1 cellular context compared by ENCODE assay signal in the genomic region with DNA sequence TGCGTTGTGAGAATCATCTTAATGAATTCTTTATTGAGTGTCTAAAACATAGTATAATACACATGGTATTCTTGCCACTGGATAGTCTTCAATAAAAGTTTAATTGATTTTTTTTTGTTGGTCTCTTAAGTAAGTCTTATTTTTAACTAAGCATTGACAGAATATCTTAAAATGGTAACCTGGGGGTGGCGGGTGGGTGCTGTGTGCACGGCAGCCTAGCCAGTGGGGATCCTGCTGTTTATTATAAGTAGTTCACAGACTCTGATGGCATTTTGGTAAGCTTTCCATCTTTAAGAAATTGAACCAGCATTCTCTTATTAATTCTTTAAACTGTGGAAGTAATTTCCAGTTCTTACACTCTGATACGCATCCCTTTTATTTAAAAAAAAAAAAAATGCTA.
TF ChIP-seq lines count a peak whose summit lies in the region.

No MANE protein-coding gene starts in this region.

TF ChIP-seq in GM23338, 12 proteins besides CTCF, POLR2A, EP300 and RAD21:
- TF ChIP-seq, protein P1, sequence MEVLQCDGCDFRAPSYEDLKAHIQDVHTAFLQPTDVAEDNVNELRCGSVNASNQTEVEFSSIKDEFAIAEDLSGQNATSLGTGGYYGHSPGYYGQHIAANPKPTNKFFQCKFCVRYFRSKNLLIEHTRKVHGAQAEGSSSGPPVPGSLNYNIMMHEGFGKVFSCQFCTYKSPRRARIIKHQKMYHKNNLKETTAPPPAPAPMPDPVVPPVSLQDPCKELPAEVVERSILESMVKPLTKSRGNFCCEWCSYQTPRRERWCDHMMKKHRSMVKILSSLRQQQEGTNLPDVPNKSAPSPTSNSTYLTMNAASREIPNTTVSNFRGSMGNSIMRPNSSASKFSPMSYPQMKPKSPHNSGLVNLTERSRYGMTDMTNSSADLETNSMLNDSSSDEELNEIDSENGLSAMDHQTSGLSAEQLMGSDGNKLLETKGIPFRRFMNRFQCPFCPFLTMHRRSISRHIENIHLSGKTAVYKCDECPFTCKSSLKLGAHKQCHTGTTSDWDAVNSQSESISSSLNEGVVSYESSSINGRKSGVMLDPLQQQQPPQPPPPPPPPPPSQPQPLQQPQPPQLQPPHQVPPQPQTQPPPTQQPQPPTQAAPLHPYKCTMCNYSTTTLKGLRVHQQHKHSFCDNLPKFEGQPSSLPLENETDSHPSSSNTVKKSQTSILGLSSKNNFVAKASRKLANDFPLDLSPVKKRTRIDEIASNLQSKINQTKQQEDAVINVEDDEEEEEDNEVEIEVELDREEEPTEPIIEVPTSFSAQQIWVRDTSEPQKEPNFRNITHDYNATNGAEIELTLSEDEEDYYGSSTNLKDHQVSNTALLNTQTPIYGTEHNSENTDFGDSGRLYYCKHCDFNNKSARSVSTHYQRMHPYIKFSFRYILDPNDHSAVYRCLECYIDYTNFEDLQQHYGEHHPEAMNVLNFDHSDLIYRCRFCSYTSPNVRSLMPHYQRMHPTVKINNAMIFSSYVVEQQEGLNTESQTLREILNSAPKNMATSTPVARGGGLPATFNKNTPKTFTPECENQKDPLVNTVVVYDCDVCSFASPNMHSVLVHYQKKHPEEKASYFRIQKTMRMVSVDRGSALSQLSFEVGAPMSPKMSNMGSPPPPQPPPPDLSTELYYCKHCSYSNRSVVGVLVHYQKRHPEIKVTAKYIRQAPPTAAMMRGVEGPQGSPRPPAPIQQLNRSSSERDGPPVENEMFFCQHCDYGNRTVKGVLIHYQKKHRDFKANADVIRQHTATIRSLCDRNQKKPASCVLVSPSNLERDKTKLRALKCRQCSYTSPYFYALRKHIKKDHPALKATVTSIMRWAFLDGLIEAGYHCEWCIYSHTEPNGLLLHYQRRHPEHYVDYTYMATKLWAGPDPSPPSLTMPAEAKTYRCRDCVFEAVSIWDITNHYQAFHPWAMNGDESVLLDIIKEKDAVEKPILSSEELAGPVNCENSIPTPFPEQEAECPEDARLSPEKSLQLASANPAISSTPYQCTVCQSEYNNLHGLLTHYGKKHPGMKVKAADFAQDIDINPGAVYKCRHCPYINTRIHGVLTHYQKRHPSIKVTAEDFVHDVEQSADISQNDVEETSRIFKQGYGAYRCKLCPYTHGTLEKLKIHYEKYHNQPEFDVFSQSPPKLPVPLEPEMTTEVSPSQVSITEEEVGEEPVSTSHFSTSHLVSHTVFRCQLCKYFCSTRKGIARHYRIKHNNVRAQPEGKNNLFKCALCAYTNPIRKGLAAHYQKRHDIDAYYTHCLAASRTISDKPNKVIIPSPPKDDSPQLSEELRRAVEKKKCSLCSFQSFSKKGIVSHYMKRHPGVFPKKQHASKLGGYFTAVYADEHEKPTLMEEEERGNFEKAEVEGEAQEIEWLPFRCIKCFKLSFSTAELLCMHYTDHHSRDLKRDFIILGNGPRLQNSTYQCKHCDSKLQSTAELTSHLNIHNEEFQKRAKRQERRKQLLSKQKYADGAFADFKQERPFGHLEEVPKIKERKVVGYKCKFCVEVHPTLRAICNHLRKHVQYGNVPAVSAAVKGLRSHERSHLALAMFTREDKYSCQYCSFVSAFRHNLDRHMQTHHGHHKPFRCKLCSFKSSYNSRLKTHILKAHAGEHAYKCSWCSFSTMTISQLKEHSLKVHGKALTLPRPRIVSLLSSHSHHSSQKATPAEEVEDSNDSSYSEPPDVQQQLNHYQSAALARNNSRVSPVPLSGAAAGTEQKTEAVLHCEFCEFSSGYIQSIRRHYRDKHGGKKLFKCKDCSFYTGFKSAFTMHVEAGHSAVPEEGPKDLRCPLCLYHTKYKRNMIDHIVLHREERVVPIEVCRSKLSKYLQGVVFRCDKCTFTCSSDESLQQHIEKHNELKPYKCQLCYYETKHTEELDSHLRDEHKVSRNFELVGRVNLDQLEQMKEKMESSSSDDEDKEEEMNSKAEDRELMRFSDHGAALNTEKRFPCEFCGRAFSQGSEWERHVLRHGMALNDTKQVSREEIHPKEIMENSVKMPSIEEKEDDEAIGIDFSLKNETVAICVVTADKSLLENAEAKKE (CRISPR knock-in tag; IDR thresholded peaks at IDR 0.05) = no peak
- TF ChIP-seq ZNF114 (CRISPR knock-in tag; IDR thresholded peaks at IDR 0.05) = no peak
- TF ChIP-seq, protein P2, sequence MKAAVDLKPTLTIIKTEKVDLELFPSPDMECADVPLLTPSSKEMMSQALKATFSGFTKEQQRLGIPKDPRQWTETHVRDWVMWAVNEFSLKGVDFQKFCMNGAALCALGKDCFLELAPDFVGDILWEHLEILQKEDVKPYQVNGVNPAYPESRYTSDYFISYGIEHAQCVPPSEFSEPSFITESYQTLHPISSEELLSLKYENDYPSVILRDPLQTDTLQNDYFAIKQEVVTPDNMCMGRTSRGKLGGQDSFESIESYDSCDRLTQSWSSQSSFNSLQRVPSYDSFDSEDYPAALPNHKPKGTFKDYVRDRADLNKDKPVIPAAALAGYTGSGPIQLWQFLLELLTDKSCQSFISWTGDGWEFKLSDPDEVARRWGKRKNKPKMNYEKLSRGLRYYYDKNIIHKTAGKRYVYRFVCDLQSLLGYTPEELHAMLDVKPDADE (IDR thresholded peaks at IDR 0.05) = no peak
- TF ChIP-seq, protein P3, sequence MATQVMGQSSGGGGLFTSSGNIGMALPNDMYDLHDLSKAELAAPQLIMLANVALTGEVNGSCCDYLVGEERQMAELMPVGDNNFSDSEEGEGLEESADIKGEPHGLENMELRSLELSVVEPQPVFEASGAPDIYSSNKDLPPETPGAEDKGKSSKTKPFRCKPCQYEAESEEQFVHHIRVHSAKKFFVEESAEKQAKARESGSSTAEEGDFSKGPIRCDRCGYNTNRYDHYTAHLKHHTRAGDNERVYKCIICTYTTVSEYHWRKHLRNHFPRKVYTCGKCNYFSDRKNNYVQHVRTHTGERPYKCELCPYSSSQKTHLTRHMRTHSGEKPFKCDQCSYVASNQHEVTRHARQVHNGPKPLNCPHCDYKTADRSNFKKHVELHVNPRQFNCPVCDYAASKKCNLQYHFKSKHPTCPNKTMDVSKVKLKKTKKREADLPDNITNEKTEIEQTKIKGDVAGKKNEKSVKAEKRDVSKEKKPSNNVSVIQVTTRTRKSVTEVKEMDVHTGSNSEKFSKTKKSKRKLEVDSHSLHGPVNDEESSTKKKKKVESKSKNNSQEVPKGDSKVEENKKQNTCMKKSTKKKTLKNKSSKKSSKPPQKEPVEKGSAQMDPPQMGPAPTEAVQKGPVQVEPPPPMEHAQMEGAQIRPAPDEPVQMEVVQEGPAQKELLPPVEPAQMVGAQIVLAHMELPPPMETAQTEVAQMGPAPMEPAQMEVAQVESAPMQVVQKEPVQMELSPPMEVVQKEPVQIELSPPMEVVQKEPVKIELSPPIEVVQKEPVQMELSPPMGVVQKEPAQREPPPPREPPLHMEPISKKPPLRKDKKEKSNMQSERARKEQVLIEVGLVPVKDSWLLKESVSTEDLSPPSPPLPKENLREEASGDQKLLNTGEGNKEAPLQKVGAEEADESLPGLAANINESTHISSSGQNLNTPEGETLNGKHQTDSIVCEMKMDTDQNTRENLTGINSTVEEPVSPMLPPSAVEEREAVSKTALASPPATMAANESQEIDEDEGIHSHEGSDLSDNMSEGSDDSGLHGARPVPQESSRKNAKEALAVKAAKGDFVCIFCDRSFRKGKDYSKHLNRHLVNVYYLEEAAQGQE (IDR thresholded peaks at IDR 0.05; ENCODE audit: unreplicated experiment) = no peak
- no peak for TF ChIP-seq JUNB (IDR thresholded peaks at IDR 0.05; ENCODE audit: unreplicated experiment)
- TF ChIP-seq EZH2 (IDR thresholded peaks at IDR 0.05; ENCODE audit: low read depth, unreplicated experiment) = no peak
- no peak for TF ChIP-seq POLR2AphosphoS5 (IDR thresholded peaks at IDR 0.05; ENCODE audit: low read depth)
- no peak for TF ChIP-seq CREB1 (CRISPR knock-in tag; IDR thresholded peaks at IDR 0.05; ENCODE audit: low read depth)
- TF ChIP-seq EZH2phosphoT487 (IDR thresholded peaks at IDR 0.05; ENCODE audit: unreplicated experiment) = no peak
- no peak for TF ChIP-seq ZNF331 (CRISPR knock-in tag; IDR thresholded peaks at IDR 0.05; ENCODE audit: low read depth)
- TF ChIP-seq NANOG (IDR thresholded peaks at IDR 0.05; ENCODE audit: borderline replicate concordance) = no peak
- no peak for TF ChIP-seq STAT1 (IDR thresholded peaks at IDR 0.05; ENCODE audit: unreplicated experiment)
